2 cellular contexts compared by ENCODE assay signal in genomic region chr6:7157307-7157706, GRCh38.
TF ChIP-seq lines count a peak whose summit lies in the region.

No MANE protein-coding gene starts in this region.

TF ChIP-seq in HEK293, 187 proteins besides CTCF, POLR2A, EP300 and RAD21:
- TF ChIP-seq ZNF121 (tag by site-specific recombination; IDR thresholded peaks at IDR 0.05) (peak; percentile 90), ZNF362 (tag by site-specific recombination; IDR thresholded peaks at IDR 0.05) (0 out of 2 replicates have a peak, but pooled peaks have one; percentile 13)

TF ChIP-seq in HepG2, 621 proteins besides CTCF, POLR2A, EP300 and RAD21:
- TF ChIP-seq ZNF687 (CRISPR knock-in tag; IDR thresholded peaks at IDR 0.05), result peak; percentile 29
- peak; percentile 62 for TF ChIP-seq ZKSCAN1 (IDR thresholded peaks at IDR 0.05; ENCODE audit: low read length)
- peak; percentile 9; the same call in 1 of the 2 replicates for TF ChIP-seq ZFP91 (CRISPR knock-in tag; IDR thresholded peaks at IDR 0.05; ENCODE audit: borderline replicate concordance)
- peak; percentile 11 for TF ChIP-seq RBM22 (optimal IDR thresholded peaks at IDR 0.05; ENCODE audit: low read length)
- peak; percentile 87 for TF ChIP-seq ZNF121 (CRISPR knock-in tag; IDR thresholded peaks at IDR 0.05)
